In genomic region chr1:63328140-63328521, GRCh38 we compare ENCODE assay signal across 1 cellular context.
TF ChIP-seq lines count a peak whose summit lies in the region.

No MANE protein-coding gene starts in this region.

TF ChIP-seq in HEK293, 187 proteins besides CTCF, POLR2A, EP300 and RAD21 (continued from another document):
- no peak for TF ChIP-seq ZSCAN5A (tag by site-specific recombination; IDR thresholded peaks at IDR 0.05)
- 0 out of 2 replicates have a peak, but pooled peaks have one; percentile 39 for TF ChIP-seq PRDM4 (tag by site-specific recombination; IDR thresholded peaks at IDR 0.05)
